1 cellular context compared by ENCODE assay signal in genomic region chr2:38720613-38721241, GRCh38.
TF ChIP-seq lines count a peak whose summit lies in the region.

No MANE protein-coding gene starts in this region.

TF ChIP-seq in IMR-90, 13 proteins besides CTCF, POLR2A, EP300 and RAD21:
- peak; percentile 10; the same call in 1 of the 2 replicates for TF ChIP-seq FOS (IDR thresholded peaks at IDR 0.05; ENCODE audit: low read depth, low read length)
- TF ChIP-seq BHLHE40 (IDR thresholded peaks at IDR 0.05; ENCODE audit: low read depth, low read length), result peak; percentile 92
- no peak for TF ChIP-seq RFX5 (IDR thresholded peaks at IDR 0.05; ENCODE audit: low read depth, low read length)
- peak; percentile 94 for TF ChIP-seq USF2 (IDR thresholded peaks at IDR 0.05; ENCODE audit: low read depth, low read length)
- peak; percentile 55 for TF ChIP-seq RCOR1 (IDR thresholded peaks at IDR 0.05; ENCODE audit: insufficient replicate concordance, low read length)
- no peak for TF ChIP-seq NFE2L2 (IDR thresholded peaks at IDR 0.05; ENCODE audit: low read depth, low read length)
- TF ChIP-seq MXI1 (IDR thresholded peaks at IDR 0.05; ENCODE audit: borderline replicate concordance, low read depth, low read length), result peak; percentile 89
